In the genomic region with DNA sequence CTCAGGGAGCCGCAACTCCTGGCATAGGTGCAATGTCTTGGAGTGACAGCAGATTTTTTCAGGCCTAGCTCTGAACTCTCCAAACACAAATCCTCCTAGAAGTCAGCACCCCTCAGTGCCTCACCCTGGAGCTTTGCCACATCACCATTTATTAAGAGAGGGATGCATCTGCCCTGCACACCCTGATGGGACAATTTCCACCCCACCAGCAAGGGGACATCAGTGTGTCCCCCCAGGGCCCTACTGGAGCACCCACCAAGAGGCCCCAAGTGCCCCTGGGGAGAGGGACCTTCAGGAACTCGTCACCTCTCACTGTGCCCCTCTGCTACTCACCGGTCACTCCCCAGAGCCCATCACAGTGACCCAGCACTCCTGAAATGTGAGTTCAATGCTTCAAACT, we compare ENCODE assay signal across 17 cellular contexts.
"Had no signal": no experiment of that assay in that cellular context is flagged by ENCODE, and none has a peak within 500 bp of the region (broad histone marks: within the 10 kb centered on the region; RNA-seq: fewer than 3 reads in every experiment).

No MANE protein-coding gene starts in this region.

- ATAC-seq: activated T-cell treated with anti-CD3 and anti-CD28 coated beads, Interleukin-2, amount 50 U/mL, for 4 hours; left colon; lower lobe of right lung had no signal

- H3K36me3 ChIP-seq: lower lobe of right lung, thoracic aorta had no signal

- DNase-seq: activated CD4-positive, alpha-beta T cell treated with anti-CD3 and anti-CD28 coated beads, Interleukin-2, amount 50 U/mL, for 4 hours; activated gamma-delta T cell; activated T-cell treated with anti-CD3 and anti-CD28 coated beads, Interleukin-2, amount 50 U/mL, for 4 hours; foreskin fibroblast; hippocampal formation; left colon; lower lobe of right lung; nucleus accumbens; stimulated activated CD4-positive, alpha-beta T cell treated with anti-CD3 and anti-CD28 coated beads, Interleukin-15, amount 100 ng/mL, for 24 hours; stimulated activated CD4-positive, alpha-beta T cell treated with anti-CD3 and anti-CD28 coated beads, Interleukin-2, amount 100 ng/mL, for 48 hours; SW 1271 had no signal

- H3K4me3 ChIP-seq: lower lobe of right lung, skin epidermis, thoracic aorta had no signal

- H3K27ac Mint-ChIP-seq: activated naive CD8-positive, alpha-beta T cell; progenitor cell of endocrine pancreas had no signal

- H3K4me3 Mint-ChIP-seq: activated naive CD8-positive, alpha-beta T cell; activated T-cell treated with anti-CD3 and anti-CD28 coated beads, Interleukin-2, amount 50 U/mL, for 4 hours; mesothelial cell of epicardium; nephron had no signal
